In the genomic region with DNA sequence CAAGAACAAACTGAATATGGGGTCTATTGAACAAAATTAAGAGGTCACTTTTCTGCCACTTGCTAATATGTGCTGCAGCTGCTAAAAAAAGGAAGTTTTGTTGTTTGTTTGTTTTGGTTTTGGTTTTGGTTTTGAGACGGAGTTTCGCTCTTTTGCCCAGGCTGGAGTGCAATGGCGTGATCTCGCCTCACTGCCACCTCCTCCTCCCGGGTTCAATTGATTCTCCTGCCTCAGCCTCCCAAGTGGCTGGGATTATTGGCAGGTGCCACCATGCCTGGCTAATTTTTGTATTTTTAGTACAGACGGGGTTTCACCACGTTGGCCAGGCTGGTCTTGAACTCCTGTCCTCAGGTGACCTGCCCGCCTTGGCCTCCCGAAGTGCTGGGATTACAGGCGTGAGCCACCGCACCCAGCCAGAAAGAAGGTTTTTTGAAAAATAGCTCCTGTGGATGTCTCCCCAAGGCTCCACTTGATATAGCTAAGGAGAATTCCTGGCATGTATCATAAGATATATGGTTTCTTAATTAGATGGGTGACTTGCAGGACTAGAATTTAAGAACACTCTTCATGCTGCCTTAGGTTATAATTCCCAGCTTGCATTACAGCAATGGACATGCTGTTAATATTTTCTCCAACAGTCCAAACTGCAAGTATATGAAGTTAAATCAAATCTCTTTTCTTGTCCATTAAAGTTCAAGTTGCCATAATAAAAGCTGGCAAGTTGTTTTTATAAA, we compare ENCODE assay signal across 10 cellular contexts.
DNase-seq lines count a peak whose midpoint lies in the region; ATAC-seq and TF ChIP-seq lines count a peak whose summit lies in the region.
"Had no signal": no experiment of that assay in that cellular context is flagged by ENCODE, and none has a peak within 500 bp of the region (broad histone marks: within the 10 kb centered on the region; RNA-seq: fewer than 3 reads in every experiment).

No MANE protein-coding gene starts in this region.

- H3K36me3 ChIP-seq in stomach (no peaks in the 10 kb centered on the region), mammary epithelial cell (ENCODE audit: insufficient read depth, low read length) (no peaks in the 10 kb centered on the region), A673 (ENCODE audit: insufficient read depth, low read length, poor library complexity, severe bottlenecking) (no peaks in the 10 kb centered on the region)
- H3K36me3 ChIP-seq: ascending aorta had no signal

- H3K4me2 ChIP-seq in mammary epithelial cell (ENCODE audit: insufficient read depth, low read depth, low read length): no peak overlapping the region

- POLR2A ChIA-PET in activated CD8-positive, alpha-beta T cell treated with anti-CD3 and anti-CD28 coated beads, Interleukin-2, amount 10 ng/mL, durations not matched to agents 7 days and 5 days (lab: Charles Lee): no interaction called here
- POLR2A ChIA-PET in A673 (lab: Charles Lee; ENCODE audit: low non-redundant PET): no interaction called here

- dilution Hi-C loops in mammary epithelial cell (cut with HindIII; ENCODE audit: low sequenced_read_pairs): no loop called here

- H3K9me3 Mint-ChIP-seq in activated naive CD8-positive, alpha-beta T cell (ENCODE audit: low read depth): peaks cover 8% of the 10 kb centered on the region
- H3K9me3 Mint-ChIP-seq in activated naive CD8-positive, alpha-beta T cell treated with anti-CD3 and anti-CD28 coated beads for 36 hours: peaks cover 5% of the 10 kb centered on the region
- H3K9me3 Mint-ChIP-seq in activated CD8-positive, alpha-beta T cell treated with anti-CD3 and anti-CD28 coated beads, Interleukin-2, amount 10 ng/mL, durations not matched to agents 7 days and 5 days (ENCODE audit: insufficient read depth): no peaks in the 10 kb centered on the region

- intact Hi-C loops in stomach (cut with DNase I; ENCODE audit: low total_unique reads) (no loop called here), mammary epithelial cell (cut with micrococcal nuclease) (no loop called here), A673 (cut with micrococcal nuclease; ENCODE audit: unreplicated experiment) (no loop called here)

- H3K9me3 ChIP-seq in stomach (no peaks in the 10 kb centered on the region), mammary epithelial cell (replicated peaks; ENCODE audit: insufficient read depth, low read length) (no peaks in the 10 kb centered on the region), A673 (ENCODE audit: low read depth, low read length, poor library complexity, severe bottlenecking) (no peaks in the 10 kb centered on the region)
- H3K9me3 ChIP-seq: ascending aorta had no signal

- H3K27ac Mint-ChIP-seq in activated naive CD8-positive, alpha-beta T cell: no peak overlapping the region
- H3K27ac Mint-ChIP-seq in activated naive CD8-positive, alpha-beta T cell treated with anti-CD3 and anti-CD28 coated beads for 36 hours: no peak overlapping the region
- H3K27ac Mint-ChIP-seq in activated CD8-positive, alpha-beta T cell treated with anti-CD3 and anti-CD28 coated beads, Interleukin-2, amount 10 ng/mL, durations not matched to agents 7 days and 5 days: peak overlapping the region; percentile 62

- no peaks in the 10 kb centered on the region for H3K27me3 ChIP-seq in stomach
- H3K27me3 ChIP-seq in mammary epithelial cell (ENCODE audit: insufficient read depth, low read length): no peaks in the 10 kb centered on the region
- no peaks in the 10 kb centered on the region for H3K27me3 ChIP-seq in A673 (replicated peaks; ENCODE audit: insufficient read depth, low read depth, low read length, poor library complexity)
- H3K27me3 ChIP-seq: ascending aorta had no signal

- no peaks in the 10 kb centered on the region for H3K79me2 ChIP-seq in mammary epithelial cell (ENCODE audit: insufficient read depth, low read length)

- in situ Hi-C loops in mammary epithelial cell (cut with MboI; ENCODE audit: low sequenced_read_pairs in 2 of 2): no loop called here

- CTCF ChIA-PET in activated CD8-positive, alpha-beta T cell treated with anti-CD3 and anti-CD28 coated beads, Interleukin-2, amount 10 ng/mL, durations not matched to agents 7 days and 5 days (lab: Charles Lee): interaction anchor here (1.8 to 4.4 kb wide), 2 partner anchors 10 to 81 kb away, joined by 4 to 20 read pairs; no protein-coding TSS in a partner anchor
- CTCF ChIA-PET in mammary epithelial cell (lab: Charles Lee; ENCODE audit: low non-redundant PET): no interaction called here
- CTCF ChIA-PET in A673 (lab: Charles Lee): no interaction called here

- H3K4me3 ChIP-seq in stomach: peak overlapping the region in 1 of 4 donors; percentile 18
- no peak overlapping the region for H3K4me3 ChIP-seq in mammary epithelial cell (replicated peaks in 1 of 3; ENCODE audit: insufficient read depth in 1 of 3, low read depth in 2 of 3, low read length in 3 of 3)
- H3K4me3 ChIP-seq in A673 (ENCODE audit: low read depth, low read length, poor library complexity, severe bottlenecking): no peak overlapping the region
- H3K4me3 ChIP-seq: ascending aorta had no signal

- no peak overlapping the region for H3K9ac ChIP-seq in mammary epithelial cell (ENCODE audit: insufficient read depth, low read length)

- H2AFZ ChIP-seq in mammary epithelial cell (ENCODE audit: low read depth, low read length): no peak overlapping the region

- WGBS in stomach, 5 donors: 66 to 78% (median 69%) methylated on average over 11 of the region's 11 CpGs
- 86% methylated on average over 11 of the region's 11 CpGs for WGBS in mammary epithelial cell (ENCODE audit: low coverage, missing lambda C conversion rate)

- H3K27me3 Mint-ChIP-seq in activated naive CD8-positive, alpha-beta T cell: no peaks in the 10 kb centered on the region
- no peaks in the 10 kb centered on the region for H3K27me3 Mint-ChIP-seq in activated naive CD8-positive, alpha-beta T cell treated with anti-CD3 and anti-CD28 coated beads for 36 hours
- no peaks in the 10 kb centered on the region for H3K27me3 Mint-ChIP-seq in activated CD8-positive, alpha-beta T cell treated with anti-CD3 and anti-CD28 coated beads, Interleukin-2, amount 10 ng/mL, durations not matched to agents 7 days and 5 days (ENCODE audit: low read depth)

- no peak for DNase-seq in activated naive CD8-positive, alpha-beta T cell treated with anti-CD3 and anti-CD28 coated beads for 36 hours
- DNase-seq in activated CD8-positive, alpha-beta T cell treated with anti-CD3 and anti-CD28 coated beads, Interleukin-2, amount 10 ng/mL, durations not matched to agents 7 days and 5 days: peak; percentile 34
- DNase-seq in stomach (no peak), UCSD-AML1 (lab: John Stamatoyannopoulos, UW; ENCODE audit: unreplicated experiment) (no peak), mammary epithelial cell (no peak), A673 (ENCODE audit: low spot score) (no peak)
- DNase-seq: SHP77 treated with DMSO at 0.1 percent for 48 hours had no signal

- no peak for TF ChIP-seq EP300 in stomach (IDR thresholded peaks at IDR 0.05)

- H3K4me3 Mint-ChIP-seq in activated naive CD8-positive, alpha-beta T cell: peak overlapping the region; percentile 9
- no peak overlapping the region for H3K4me3 Mint-ChIP-seq in activated naive CD8-positive, alpha-beta T cell treated with anti-CD3 and anti-CD28 coated beads for 36 hours
- H3K4me3 Mint-ChIP-seq in activated CD8-positive, alpha-beta T cell treated with anti-CD3 and anti-CD28 coated beads, Interleukin-2, amount 10 ng/mL, durations not matched to agents 7 days and 5 days: peak overlapping the region; percentile 32

- peak overlapping the region in 3 of 5 donors; percentile 40 to 62 (median 51) for H3K27ac ChIP-seq in stomach
- no peak overlapping the region for H3K27ac ChIP-seq in mammary epithelial cell (ENCODE audit: insufficient read depth, low read depth, low read length)
- H3K27ac ChIP-seq in A673 (ENCODE audit: low read depth, low read length, poor library complexity, severe bottlenecking): no peak overlapping the region
- H3K27ac ChIP-seq: ascending aorta had no signal

- peaks cover 3% of the 10 kb centered on the region for H3K36me3 Mint-ChIP-seq in activated naive CD8-positive, alpha-beta T cell
- H3K36me3 Mint-ChIP-seq in activated naive CD8-positive, alpha-beta T cell treated with anti-CD3 and anti-CD28 coated beads for 36 hours: peaks cover 10% of the 10 kb centered on the region
- peaks cover 5% of the 10 kb centered on the region for H3K36me3 Mint-ChIP-seq in activated CD8-positive, alpha-beta T cell treated with anti-CD3 and anti-CD28 coated beads, Interleukin-2, amount 10 ng/mL, durations not matched to agents 7 days and 5 days (ENCODE audit: low read depth)

- H3K4me1 ChIP-seq in stomach: peaks cover 0 to 17% (median 7%) of the 10 kb centered on the region in 4 donors
- H3K4me1 ChIP-seq in mammary epithelial cell (ENCODE audit: insufficient read depth, low read length): no peaks in the 10 kb centered on the region
- peaks cover 7% of the 10 kb centered on the region for H3K4me1 ChIP-seq in A673 (ENCODE audit: insufficient read depth, low read length, poor library complexity, severe bottlenecking)
- H3K4me1 ChIP-seq: ascending aorta had no signal

- no TSS peak for BruUV-seq in mammary epithelial cell (replicated peaks; lab: Mats Ljungman, UMichigan)
- BruUV-seq in A673 (replicated peaks; lab: Mats Ljungman, UMichigan): no TSS peak

- TF ChIP-seq POLR2A in stomach (IDR thresholded peaks at IDR 0.05): no peak

- TF ChIP-seq CTCF in stomach (IDR thresholded peaks at IDR 0.05): no peak
- no peak for TF ChIP-seq CTCF in mammary epithelial cell (conservative IDR thresholded peaks at IDR 0.05 in 1 of 2, IDR thresholded peaks at IDR 0.05 in 1 of 2; ENCODE audit: extremely low read depth in 1 of 2, insufficient read depth in 1 of 2, low read depth in 1 of 2, low read length in 2 of 2)
- TF ChIP-seq CTCF in A673 (conservative IDR thresholded peaks at IDR 0.05; ENCODE audit: low read depth, low read length): no peak

- peak; percentile 59 for ATAC-seq in HG02678 (IDR thresholded peaks at IDR 0.05; ENCODE audit: unreplicated experiment)
- ATAC-seq in activated CD8-positive, alpha-beta T cell treated with anti-CD3 and anti-CD28 coated beads, Interleukin-2, amount 10 ng/mL, durations not matched to agents 7 days and 5 days: no peak

- peaks cover 50% of the 10 kb centered on the region for H3K4me1 Mint-ChIP-seq in activated naive CD8-positive, alpha-beta T cell (ENCODE audit: low read depth)
- H3K4me1 Mint-ChIP-seq in activated naive CD8-positive, alpha-beta T cell treated with anti-CD3 and anti-CD28 coated beads for 36 hours: peaks cover 35% of the 10 kb centered on the region
- peaks cover 41% of the 10 kb centered on the region for H3K4me1 Mint-ChIP-seq in activated CD8-positive, alpha-beta T cell treated with anti-CD3 and anti-CD28 coated beads, Interleukin-2, amount 10 ng/mL, durations not matched to agents 7 days and 5 days (ENCODE audit: low read depth)

- H4K20me1 ChIP-seq in mammary epithelial cell (ENCODE audit: insufficient read depth, low read length): no peaks in the 10 kb centered on the region

Comparison
In these comparisons a context has a peak if more than half of its experiments do, and no peak if none do; other contexts are left out.
1. H3K27ac ChIP-seq: peak in stomach (3 of 5); none in mammary epithelial cell (single experiment) and A673 (single experiment).